Comparison of ENCODE assay signal across 8 cellular contexts in the genomic region with DNA sequence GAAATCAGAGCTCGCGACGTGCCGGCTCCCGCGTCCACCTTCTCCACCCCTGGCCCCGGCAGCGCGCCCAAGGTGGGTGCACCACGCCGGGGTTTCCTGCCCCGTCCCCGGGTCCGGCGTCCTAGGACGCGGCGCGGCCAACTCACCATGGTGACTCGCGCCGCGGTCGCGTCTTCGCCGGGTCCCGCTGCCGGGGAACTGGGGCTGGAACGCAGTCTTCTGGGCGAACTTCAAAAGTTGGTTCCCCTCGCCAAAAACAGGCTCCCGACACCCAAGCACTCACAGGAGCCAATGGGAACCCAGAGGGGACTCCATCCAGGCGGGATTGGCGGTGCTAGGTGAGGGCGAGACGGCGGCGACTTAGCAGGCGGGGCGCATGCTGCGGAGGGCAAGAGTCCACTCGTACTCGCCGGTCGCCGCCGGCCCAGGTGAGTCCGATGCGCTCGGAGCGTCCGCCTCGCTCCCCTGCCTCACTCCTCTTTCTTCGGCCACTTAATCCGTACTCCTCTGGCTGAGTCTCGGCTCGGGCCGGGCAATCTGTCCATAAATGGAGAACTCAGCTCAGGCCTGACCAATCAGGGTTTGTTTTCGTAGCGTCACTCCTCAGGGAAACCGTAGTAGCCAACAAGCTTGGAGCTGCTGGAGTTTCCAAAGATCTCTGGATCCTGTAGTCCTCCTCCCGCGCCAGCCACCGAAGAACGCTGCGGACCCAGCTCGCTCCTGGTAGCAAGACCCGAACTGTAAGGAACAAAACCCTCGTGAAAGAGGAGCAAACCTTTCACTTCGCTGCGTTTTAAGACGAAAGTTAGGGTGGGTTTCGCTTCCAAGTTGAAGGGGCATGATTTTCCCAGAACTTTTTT. TPM values are rescaled to one million over a fixed set of nuclear protein-coding genes. Genes with fewer than 3 reads are reported as not detected.
DNase-seq lines count a peak whose midpoint lies in the region; ATAC-seq and TF ChIP-seq lines count a peak whose summit lies in the region.

A gene (minus strand): TSS at position 520 of the 860 bp plus-strand sequence. CDS start 371 bp downstream, at position 149.

- intact Hi-C loops in Right ventricle myocardium inferior (cut with DNase I) (loop anchor here (2.0 to 5.0 kb wide), 3 partner anchors 66 to 125 kb away; a partner anchor contains a TSS), aorta (cut with DNase I) (loop anchor here (2.0 to 5.0 kb wide), 5 partner anchors 60 to 202 kb away; no protein-coding TSS in a partner anchor)

- H3K27me3 ChIP-seq in HUES6 (ENCODE audit: control insufficient read depth, insufficient read depth, low read length) = peaks cover 15% of the 10 kb centered on the region; the same call in 1 of the 2 replicates
- H3K27me3 ChIP-seq in adipocyte (replicated peaks; ENCODE audit: control insufficient read depth, insufficient read depth, low read length) = no peaks in the 10 kb centered on the region
- peaks cover 88% of the 10 kb centered on the region for H3K27me3 ChIP-seq in neutrophil
- no peaks in the 10 kb centered on the region for H3K27me3 ChIP-seq in aorta (ENCODE audit: control insufficient read depth in 1 of 2, insufficient read depth in 2 of 2, low read length in 1 of 2)

- H3K27ac ChIP-seq in HUES6 (ENCODE audit: low read depth, low read length) (peak within 1 kb of the TSS; percentile 92), neutrophil (no peak within 1 kb of the TSS), aorta (ENCODE audit: low read depth in 1 of 2, low read length in 2 of 2) (peak within 1 kb of the TSS; percentile 77 to 93)

- H3K36me3 ChIP-seq in HUES6 (ENCODE audit: control insufficient read depth, insufficient read depth, low read length) (no peaks in the 10 kb centered on the region), adipocyte (ENCODE audit: control insufficient read depth, insufficient read depth, low read length, severe bottlenecking) (no peaks in the 10 kb centered on the region), neutrophil (no peaks in the 10 kb centered on the region), aorta (ENCODE audit: control insufficient read depth in 1 of 2, insufficient read depth in 2 of 2, low read length in 1 of 2) (no peaks in the 10 kb centered on the region)

- peaks cover 14% of the 10 kb centered on the region for H3K4me1 ChIP-seq in HUES6 (ENCODE audit: control insufficient read depth, insufficient read depth, low read length)
- H3K4me1 ChIP-seq in adipocyte (ENCODE audit: control insufficient read depth, insufficient read depth, low read length) = peaks cover 6% of the 10 kb centered on the region
- H3K4me1 ChIP-seq in neutrophil (ENCODE audit: control insufficient read depth in 1 of 2, insufficient read depth in 1 of 2, low read depth in 1 of 2, low read length in 1 of 2) = peaks cover 12 to 17% of the 10 kb centered on the region in 2 experiments
- H3K4me1 ChIP-seq in aorta (ENCODE audit: control insufficient read depth in 1 of 2, insufficient read depth in 2 of 2, low read length in 2 of 2) = peaks cover 3 to 11% of the 10 kb centered on the region in 2 donors

- peak; percentile 60 for ATAC-seq in GM21423 (IDR thresholded peaks at IDR 0.05; ENCODE audit: unreplicated experiment)
- peak; percentile 99 for ATAC-seq in Right ventricle myocardium inferior
- ATAC-seq in aorta (ENCODE audit: low FRiP score) = peak; percentile 96

- H3K9ac ChIP-seq in HUES6 (ENCODE audit: low read length) (peak within 1 kb of the TSS; percentile 93), adipocyte (ENCODE audit: low read length) (peak within 1 kb of the TSS; percentile 94)

- peak; percentile 82 for DNase-seq in DMS153 (lab: John Stamatoyannopoulos, UW)
- peak; percentile 88 for DNase-seq in OCI-M1 (lab: John Stamatoyannopoulos, UW)
- peak; percentile 98 for DNase-seq in adipocyte (ENCODE audit: low read depth)
- peak; percentile 91 for DNase-seq in Right ventricle myocardium inferior (ENCODE audit: missing footprints)
- peak; percentile 90 to 93 for DNase-seq in aorta

- WGBS in aorta, 2 donors = 0% methylated on average over 73 to 74 of the region's 74 CpGs

- no peak for TF ChIP-seq CTCF in neutrophil (IDR thresholded peaks at IDR 0.05)

- peak within 1 kb of the TSS; percentile 83 for H3K4me3 ChIP-seq in HUES6 (ENCODE audit: low read depth, low read length)
- H3K4me3 ChIP-seq in adipocyte (ENCODE audit: low read length) = peak within 1 kb of the TSS; percentile 83
- H3K4me3 ChIP-seq in neutrophil (ENCODE audit: low read depth in 1 of 2, low read length in 1 of 2) = peak within 1 kb of the TSS; percentile 48 to 60
- peak within 1 kb of the TSS; percentile 93 to 95 for H3K4me3 ChIP-seq in aorta (ENCODE audit: low read length in 2 of 2)

- H3K9me3 ChIP-seq in HUES6 (ENCODE audit: control insufficient read depth, insufficient read depth, low read depth, low read length) (no peaks in the 10 kb centered on the region), adipocyte (ENCODE audit: control insufficient read depth, low read length) (no peaks in the 10 kb centered on the region), neutrophil (no peaks in the 10 kb centered on the region), aorta (ENCODE audit: control insufficient read depth, low read length) (no peaks in the 10 kb centered on the region)

RNA-seq across cellular contexts. Expression of the gene that starts here (rescaled TPM):
- total RNA-seq in Right ventricle myocardium inferior (37.6 TPM), aorta (100 to 1,000 TPM; 163 to 225 TPM)
- 10 to 100 TPM; 44.6 to 47.3 TPM for polyA plus RNA-seq in aorta
